Comparison of ENCODE assay signal across 15 cellular contexts in genomic region chr18:7871560-7872456, GRCh38.
DNase-seq lines count a peak whose midpoint lies in the region; ATAC-seq and TF ChIP-seq lines count a peak whose summit lies in the region.
"Had no signal": no experiment of that assay in that cellular context is flagged by ENCODE, and none has a peak within 500 bp of the region (broad histone marks: within the 10 kb centered on the region; RNA-seq: fewer than 3 reads in every experiment).

No MANE protein-coding gene starts in this region.

- H3K36me3 ChIP-seq in heart right ventricle (no peaks in the 10 kb centered on the region), mesenchymal stem cell (ENCODE audit: control insufficient read depth in 1 of 2, insufficient read depth in 2 of 2, low read depth in 1 of 2, low read length in 2 of 2) (peaks cover 0 to 6% of the 10 kb centered on the region in 2 experiments)
- H3K36me3 ChIP-seq: vagina, WERI-Rb-1 had no signal

- no peak for TF ChIP-seq CTCF in heart right ventricle (IDR thresholded peaks at IDR 0.05)

- no peak for DNase-seq in heart right ventricle
- DNase-seq in cardiac septum (ENCODE audit: low spot score) = no peak
- DNase-seq in epidermal melanocyte (ENCODE audit: insufficient read length, low spot score) = peak; percentile 23
- DNase-seq in mesenchymal stem cell = peak; percentile 28
- no peak for DNase-seq in NCI-H446 treated with DMSO at 0.1 percent for 48 hours (lab: John Stamatoyannopoulos, UW)
- DNase-seq in activated CD8-positive, alpha-beta T cell treated with anti-CD3 and anti-CD28 coated beads, Interleukin-2, amount 10 ng/mL, durations not matched to agents 7 days and 5 days = no peak
- DNase-seq in cerebellar cortex (ENCODE audit: low spot score) = no peak
- DNase-seq: activated effector memory CD4-positive, alpha-beta T cell treated with anti-CD3 and anti-CD28 coated beads, Interleukin-2, amount 50 U/mL, for 16 hours; naive B cell; NCI-H446; stimulated activated CD4-positive, alpha-beta T cell treated with anti-CD3 and anti-CD28 coated beads, Interleukin-4, amount 100 ng/mL, for 24 hours; WERI-Rb-1 had no signal

- peak overlapping the region in 1 of 10 donors; percentile 15 for H3K27ac ChIP-seq in heart right ventricle
- no peak overlapping the region for H3K27ac ChIP-seq in mesenchymal stem cell (ENCODE audit: low read length, poor library complexity, severe bottlenecking)
- H3K27ac ChIP-seq: KMS-11, vagina, WERI-Rb-1 had no signal

- peak overlapping the region in 1 of 2 experiments; percentile 74 for H3K14ac ChIP-seq in mesenchymal stem cell (ENCODE audit: low read length in 2 of 2)

- H3K4me1 Mint-ChIP-seq in activated CD8-positive, alpha-beta T cell treated with anti-CD3 and anti-CD28 coated beads, Interleukin-2, amount 10 ng/mL, durations not matched to agents 7 days and 5 days (ENCODE audit: low read depth) = no peaks in the 10 kb centered on the region
- H3K4me1 Mint-ChIP-seq: naive B cell had no signal

- peak in 6 of 8 donors; percentile 20 to 36 (median 34) for ATAC-seq in heart right ventricle
- ATAC-seq in HG02623 (IDR thresholded peaks at IDR 0.05; ENCODE audit: unreplicated experiment) = no peak
- ATAC-seq in activated CD8-positive, alpha-beta T cell treated with anti-CD3 and anti-CD28 coated beads, Interleukin-2, amount 10 ng/mL, durations not matched to agents 7 days and 5 days = no peak

- H3K4ac ChIP-seq in mesenchymal stem cell (ENCODE audit: low read depth in 1 of 2, low read length in 2 of 2) = no peak overlapping the region

- peak overlapping the region in 1 of 2 experiments; percentile 31 for H2BK12ac ChIP-seq in mesenchymal stem cell (ENCODE audit: low read length in 2 of 2)

- no peaks in the 10 kb centered on the region for H3K27me3 ChIP-seq in heart right ventricle
- H3K27me3 ChIP-seq in mesenchymal stem cell (ENCODE audit: control insufficient read depth in 1 of 2, insufficient read depth in 1 of 2, low read length in 2 of 2) = no peaks in the 10 kb centered on the region
- H3K27me3 ChIP-seq: vagina had no signal

- peaks cover 4% of the 10 kb centered on the region for H3K9me3 Mint-ChIP-seq in activated CD8-positive, alpha-beta T cell treated with anti-CD3 and anti-CD28 coated beads, Interleukin-2, amount 10 ng/mL, durations not matched to agents 7 days and 5 days (ENCODE audit: insufficient read depth)

- no peak overlapping the region for H2BK120ac ChIP-seq in mesenchymal stem cell (ENCODE audit: low read depth, low read length)

- H3K4me3 ChIP-seq in heart right ventricle (no peak overlapping the region), mesenchymal stem cell (ENCODE audit: insufficient read depth in 1 of 2, low read depth in 1 of 2, low read length in 2 of 2) (no peak overlapping the region)
- H3K4me3 ChIP-seq: vagina had no signal

- no peak overlapping the region for H3K23ac ChIP-seq in mesenchymal stem cell (ENCODE audit: low read length in 2 of 2)

- no peaks in the 10 kb centered on the region for H3K27me3 Mint-ChIP-seq in activated CD8-positive, alpha-beta T cell treated with anti-CD3 and anti-CD28 coated beads, Interleukin-2, amount 10 ng/mL, durations not matched to agents 7 days and 5 days (ENCODE audit: low read depth)
- H3K27me3 Mint-ChIP-seq: naive B cell had no signal

- H3K36me3 Mint-ChIP-seq in activated CD8-positive, alpha-beta T cell treated with anti-CD3 and anti-CD28 coated beads, Interleukin-2, amount 10 ng/mL, durations not matched to agents 7 days and 5 days (ENCODE audit: low read depth) = no peaks in the 10 kb centered on the region
- H3K36me3 Mint-ChIP-seq: naive B cell had no signal

- H3K9ac ChIP-seq in mesenchymal stem cell (ENCODE audit: low read length) = peak overlapping the region; percentile 34
- H3K9ac ChIP-seq: KMS-11 had no signal

- WGBS in heart right ventricle, 2 donors = 54 to 63% methylated on average over 4 of the region's 4 CpGs
- 82% methylated on average over 3 of the region's 4 CpGs for WGBS in mesenchymal stem cell

- POLR2A ChIA-PET in activated CD8-positive, alpha-beta T cell treated with anti-CD3 and anti-CD28 coated beads, Interleukin-2, amount 10 ng/mL, durations not matched to agents 7 days and 5 days (lab: Charles Lee) = no interaction called here

- no peak overlapping the region for H2BK5ac ChIP-seq in mesenchymal stem cell (ENCODE audit: low read depth, low read length, poor library complexity, severe bottlenecking)

- no peak overlapping the region for H3K4me3 Mint-ChIP-seq in activated CD8-positive, alpha-beta T cell treated with anti-CD3 and anti-CD28 coated beads, Interleukin-2, amount 10 ng/mL, durations not matched to agents 7 days and 5 days
- H3K4me3 Mint-ChIP-seq: naive B cell had no signal

- H4K8ac ChIP-seq in mesenchymal stem cell (ENCODE audit: low read length) = no peak overlapping the region

- peaks cover 20% of the 10 kb centered on the region for H3K79me1 ChIP-seq in mesenchymal stem cell (replicated peaks; ENCODE audit: low read length, poor library complexity, severe bottlenecking)

- H3K4me2 ChIP-seq in mesenchymal stem cell (ENCODE audit: low read length, poor library complexity, severe bottlenecking) = no peak overlapping the region
- H3K4me2 ChIP-seq: KMS-11 had no signal

- H3K9me3 ChIP-seq in heart right ventricle = peaks cover 0 to 18% (median 8%) of the 10 kb centered on the region in 11 donors
- H3K9me3 ChIP-seq in mesenchymal stem cell (ENCODE audit: control insufficient read depth, low read length) = no peaks in the 10 kb centered on the region
- H3K9me3 ChIP-seq: vagina had no signal

- H2AFZ ChIP-seq in mesenchymal stem cell (ENCODE audit: low read depth, low read length) = no peak overlapping the region

- H4K91ac ChIP-seq in mesenchymal stem cell (ENCODE audit: low read length) = no peak overlapping the region

- intact Hi-C loops in heart right ventricle (cut with DNase I) = no loop called here
- intact Hi-C loops in cardiac septum (cut with DNase I) = no loop called here

- no peak overlapping the region for H3K27ac Mint-ChIP-seq in activated CD8-positive, alpha-beta T cell treated with anti-CD3 and anti-CD28 coated beads, Interleukin-2, amount 10 ng/mL, durations not matched to agents 7 days and 5 days
- H3K27ac Mint-ChIP-seq: naive B cell had no signal

- H3K4me1 ChIP-seq in heart right ventricle (peaks cover 0 to 39% (median 28%) of the 10 kb centered on the region in 9 donors), mesenchymal stem cell (ENCODE audit: control insufficient read depth, insufficient read depth, low read depth, low read length) (no peaks in the 10 kb centered on the region)
- H3K4me1 ChIP-seq: vagina had no signal

- no peak overlapping the region for H2AK5ac ChIP-seq in mesenchymal stem cell (ENCODE audit: low read length, severe bottlenecking)

- CTCF ChIA-PET in activated CD8-positive, alpha-beta T cell treated with anti-CD3 and anti-CD28 coated beads, Interleukin-2, amount 10 ng/mL, durations not matched to agents 7 days and 5 days (lab: Charles Lee) = no interaction called here

- H2BK15ac ChIP-seq in mesenchymal stem cell (ENCODE audit: low read depth, poor library complexity, severe bottlenecking) = no peak overlapping the region

- peak overlapping the region in 1 of 2 experiments; percentile 73 for H3K18ac ChIP-seq in mesenchymal stem cell (ENCODE audit: low read depth in 1 of 2, low read length in 2 of 2)

Comparison
In these comparisons a context has a peak if more than half of its experiments do, and no peak if none do; other contexts are left out.
1. ATAC-seq: peak in heart right ventricle (6 of 8); none in HG02623 (single experiment) and activated CD8-positive, alpha-beta T cell treated with anti-CD3 and anti-CD28 coated beads, Interleukin-2, amount 10 ng/mL, durations not matched to agents 7 days and 5 days (single experiment).
2. DNase-seq: peak in epidermal melanocyte (single experiment) and mesenchymal stem cell (single experiment); none in heart right ventricle (0 of 2), cardiac septum (single experiment), NCI-H446 treated with DMSO at 0.1 percent for 48 hours (single experiment), activated CD8-positive, alpha-beta T cell treated with anti-CD3 and anti-CD28 coated beads, Interleukin-2, amount 10 ng/mL, durations not matched to agents 7 days and 5 days (single experiment) and cerebellar cortex (single experiment).